Comparison of ENCODE assay signal across 18 cellular contexts in the genomic region with DNA sequence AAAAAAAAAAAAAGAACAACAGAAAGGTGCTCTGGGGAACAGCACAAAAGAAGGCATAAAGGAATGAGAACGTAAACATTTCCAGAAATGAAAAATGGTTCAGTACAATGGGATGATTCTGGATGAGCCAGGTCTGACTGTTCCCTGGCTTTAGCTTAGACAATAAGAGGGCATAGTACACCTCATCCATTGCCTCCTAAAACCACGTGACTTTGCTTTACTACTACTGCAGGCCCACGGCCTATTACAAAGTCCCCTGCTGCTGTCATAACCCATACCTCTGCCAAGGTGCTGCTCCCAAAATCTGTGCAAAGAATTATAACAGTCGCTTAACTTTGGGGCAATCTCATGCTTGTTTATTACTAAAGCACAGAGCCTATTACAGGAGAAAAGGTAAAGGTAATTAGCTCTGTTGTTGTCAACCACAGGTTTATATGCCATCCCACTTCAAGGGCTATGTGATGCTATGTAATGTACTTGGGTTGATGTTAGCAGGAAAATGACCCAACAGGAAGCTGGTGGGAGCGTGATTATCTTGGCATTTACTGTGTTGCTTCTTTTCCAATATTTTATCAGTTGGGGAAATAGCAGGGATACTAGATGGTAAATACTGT. TPM values are rescaled to one million over a fixed set of nuclear protein-coding genes. Genes with fewer than 3 reads are reported as not detected.
A peak's percentile ranks its signal among the peaks of the same experiment; 100 is the strongest.
DNase-seq lines count a peak whose midpoint lies in the region; ATAC-seq and TF ChIP-seq lines count a peak whose summit lies in the region.
"Had no signal": no experiment of that assay in that cellular context is flagged by ENCODE, and none has a peak within 500 bp of the region (broad histone marks: within the 10 kb centered on the region; RNA-seq: fewer than 3 reads in every experiment).

No MANE protein-coding gene starts in this region.

- H3K4me3 ChIP-seq in thymus (ENCODE audit: low read length), result no peak overlapping the region
- H3K4me3 ChIP-seq: K562, stomach had no signal

- H3K27ac Mint-ChIP-seq in activated T-cell treated with anti-CD3 and anti-CD28 coated beads, Interleukin-2, amount 50 U/mL, for 72 hours, result peak overlapping the region; percentile 45
- H3K27ac Mint-ChIP-seq in activated CD4-positive, alpha-beta memory T cell treated with anti-CD3 and anti-CD28 coated beads for 36 hours, result peak overlapping the region; percentile 79
- H3K27ac Mint-ChIP-seq: nephron had no signal

- CTCF ChIA-PET in activated CD4-positive, alpha-beta memory T cell treated with anti-CD3 and anti-CD28 coated beads for 36 hours (lab: Charles Lee), result interaction anchor here (0.6 to 2.3 kb wide), 7 partner anchors 8 to 192 kb away, joined by 3 to 17 read pairs (median 7); no protein-coding TSS in a partner anchor

- no peaks in the 10 kb centered on the region for H3K27me3 Mint-ChIP-seq in activated T-cell treated with anti-CD3 and anti-CD28 coated beads, Interleukin-2, amount 50 U/mL, for 72 hours (ENCODE audit: low read depth)
- H3K27me3 Mint-ChIP-seq in activated CD4-positive, alpha-beta memory T cell treated with anti-CD3 and anti-CD28 coated beads for 36 hours, result no peaks in the 10 kb centered on the region

- POLR2A ChIA-PET in activated CD4-positive, alpha-beta memory T cell treated with anti-CD3 and anti-CD28 coated beads for 36 hours (lab: Charles Lee), result interaction anchor here (0.6 to 1.8 kb wide), 9 partner anchors 9 to 136 kb away, joined by 3 to 7 read pairs (median 4); a partner anchor contains a TSS

- peak overlapping the region in 1 of 2 donors; percentile 40 for H3K4me3 Mint-ChIP-seq in activated T-cell treated with anti-CD3 and anti-CD28 coated beads, Interleukin-2, amount 50 U/mL, for 72 hours
- no peak overlapping the region for H3K4me3 Mint-ChIP-seq in activated CD4-positive, alpha-beta memory T cell treated with anti-CD3 and anti-CD28 coated beads for 36 hours
- H3K4me3 Mint-ChIP-seq: nephron had no signal

- no peaks in the 10 kb centered on the region for H3K9me3 ChIP-seq in thymus (ENCODE audit: control insufficient read depth)
- H3K9me3 ChIP-seq: stomach had no signal

- H3K36me3 Mint-ChIP-seq in activated T-cell treated with anti-CD3 and anti-CD28 coated beads, Interleukin-2, amount 50 U/mL, for 72 hours (ENCODE audit: insufficient read depth in 2 of 2), result peaks cover 23 to 82% of the 10 kb centered on the region in 2 donors
- H3K36me3 Mint-ChIP-seq in activated CD4-positive, alpha-beta memory T cell treated with anti-CD3 and anti-CD28 coated beads for 36 hours, result peaks cover 73% of the 10 kb centered on the region

- H3K4me1 Mint-ChIP-seq in activated T-cell treated with anti-CD3 and anti-CD28 coated beads, Interleukin-2, amount 50 U/mL, for 72 hours (ENCODE audit: low read depth), result peaks cover 87% of the 10 kb centered on the region
- H3K4me1 Mint-ChIP-seq in activated CD4-positive, alpha-beta memory T cell treated with anti-CD3 and anti-CD28 coated beads for 36 hours (ENCODE audit: low read depth), result peaks cover 66% of the 10 kb centered on the region
- H3K4me1 Mint-ChIP-seq: nephron had no signal

- WGBS in thymus, result 93% methylated on average over 5 of the region's 5 CpGs

- no peaks in the 10 kb centered on the region for H3K4me1 ChIP-seq in foreskin keratinocyte
- H3K4me1 ChIP-seq in thymus (ENCODE audit: control insufficient read depth, insufficient read depth, low read length), result peaks cover 2% of the 10 kb centered on the region

- H3K36me3 ChIP-seq in thymus (ENCODE audit: control insufficient read depth, insufficient read depth), result peaks cover 31% of the 10 kb centered on the region
- H3K36me3 ChIP-seq: WERI-Rb-1 had no signal

- TF ChIP-seq CTCF in foreskin keratinocyte (conservative IDR thresholded peaks at IDR 0.05), result no peak

- intact Hi-C loops in activated CD4-positive, alpha-beta memory T cell treated with anti-CD3 and anti-CD28 coated beads for 36 hours (cut with micrococcal nuclease), result no loop called here

- H3K9me3 Mint-ChIP-seq in activated T-cell treated with anti-CD3 and anti-CD28 coated beads, Interleukin-2, amount 50 U/mL, for 72 hours, result no peaks in the 10 kb centered on the region
- H3K9me3 Mint-ChIP-seq in activated CD4-positive, alpha-beta memory T cell treated with anti-CD3 and anti-CD28 coated beads for 36 hours, result no peaks in the 10 kb centered on the region
- H3K9me3 Mint-ChIP-seq: nephron had no signal

- H3K27me3 ChIP-seq in foreskin keratinocyte (no peaks in the 10 kb centered on the region), thymus (ENCODE audit: control insufficient read depth, insufficient read depth) (no peaks in the 10 kb centered on the region)
- H3K27me3 ChIP-seq: stomach had no signal

- DNase-seq in activated T-cell treated with anti-CD3 and anti-CD28 coated beads, Interleukin-2, amount 50 U/mL, for 72 hours, result no peak
- DNase-seq in activated T-cell treated with anti-CD3 and anti-CD28 coated beads for 4 hours (no peak), foreskin keratinocyte (no peak), AML-193 (lab: John Stamatoyannopoulos, UW) (no peak)
- no peak for DNase-seq in activated CD4-positive, alpha-beta memory T cell treated with anti-CD3 and anti-CD28 coated beads for 36 hours
- DNase-seq: activated CD8-positive, alpha-beta memory T cell treated with anti-CD3 and anti-CD28 coated beads, Interleukin-2, amount 50 U/mL, for 48 hours; amygdala; Calu3; left ventricle myocardium superior; NCI-H1048; NCI-H774; stomach; WERI-Rb-1 had no signal

- H3K27ac ChIP-seq in foreskin keratinocyte, result no peak overlapping the region
- H3K27ac ChIP-seq in thymus (ENCODE audit: low read depth), result peak overlapping the region; percentile 65
- H3K27ac ChIP-seq: stomach, WERI-Rb-1 had no signal

- peak; percentile 54 to 64 for ATAC-seq in activated T-cell treated with anti-CD3 and anti-CD28 coated beads, Interleukin-2, amount 50 U/mL, for 72 hours (replicated peaks in 1 of 2)
- peak; percentile 60 for ATAC-seq in foreskin keratinocyte
- no peak for ATAC-seq in HG03025 (IDR thresholded peaks at IDR 0.05; ENCODE audit: low FRiP score, unreplicated experiment)
- no peak for ATAC-seq in GM19324 (IDR thresholded peaks at IDR 0.05; ENCODE audit: low FRiP score, unreplicated experiment)
- ATAC-seq: K562, left ventricle myocardium superior had no signal

RNA-seq across cellular contexts. Expression of a gene that starts 26.8 kb away (rescaled TPM):
- total RNA-seq in activated T-cell treated with anti-CD3 and anti-CD28 coated beads, Interleukin-2, amount 50 U/mL, for 72 hours, result 100 to 1,000 TPM; 279 to 280 TPM
- total RNA-seq in activated CD4-positive, alpha-beta memory T cell treated with anti-CD3 and anti-CD28 coated beads for 36 hours, result 100 to 1,000 TPM; 175 to 176 TPM
- 17.4 and 22.5 TPM in 2 replicates for total RNA-seq in foreskin keratinocyte
- 4.8 and 5.0 TPM in 2 replicates for polyA plus RNA-seq in foreskin keratinocyte
- 59.5 TPM for polyA plus RNA-seq in thymus

Comparison
In these comparisons a context has a peak if more than half of its experiments do, and no peak if none do; other contexts are left out.
1. ATAC-seq: peak in activated T-cell treated with anti-CD3 and anti-CD28 coated beads, Interleukin-2, amount 50 U/mL, for 72 hours (2 of 2) and foreskin keratinocyte (single experiment); none in HG03025 (single experiment) and GM19324 (single experiment).